25 cellular contexts compared by ENCODE assay signal in genomic region chr11:97751405-97751804, GRCh38.
DNase-seq lines count a peak whose midpoint lies in the region; TF ChIP-seq lines count a peak whose summit lies in the region.
"Had no signal": no experiment of that assay in that cellular context is flagged by ENCODE, and none has a peak within 500 bp of the region (broad histone marks: within the 10 kb centered on the region; RNA-seq: fewer than 3 reads in every experiment).

No MANE protein-coding gene starts in this region.

- no TSS peak for BruUV-seq in OCI-LY7 (replicated peaks; lab: Mats Ljungman, UMichigan)

- H3K4me1 ChIP-seq in OCI-LY7 (ENCODE audit: insufficient read depth, low read length, poor library complexity, severe bottlenecking): no peaks in the 10 kb centered on the region
- H3K4me1 ChIP-seq: adrenal gland, thyroid gland had no signal

- no peak for TF ChIP-seq CTCF in OCI-LY7 (conservative IDR thresholded peaks at IDR 0.05; ENCODE audit: low read length)

- no peaks in the 10 kb centered on the region for H4K20me1 ChIP-seq in OCI-LY7 (ENCODE audit: insufficient read depth, low read length)

- no peak overlapping the region for H2AFZ ChIP-seq in OCI-LY7 (ENCODE audit: low read length)

- intact Hi-C loops in OCI-LY7 (cut with micrococcal nuclease; ENCODE audit: unreplicated experiment): no loop called here

- no peaks in the 10 kb centered on the region for H3K9me2 ChIP-seq in OCI-LY7 (ENCODE audit: insufficient read depth, low read length)

- no peaks in the 10 kb centered on the region for H3K79me2 ChIP-seq in OCI-LY7 (ENCODE audit: insufficient read depth, low read depth, low read length)

- H3K9me3 ChIP-seq in OCI-LY7 (ENCODE audit: low read length): no peaks in the 10 kb centered on the region
- H3K9me3 ChIP-seq: adrenal gland, thyroid gland had no signal

- H3K4me3 ChIP-seq in OCI-LY7 (ENCODE audit: low read depth, low read length, poor library complexity, severe bottlenecking): no peak overlapping the region
- H3K4me3 ChIP-seq: adrenal gland, thyroid gland had no signal

- H3K4me2 ChIP-seq in OCI-LY7 (ENCODE audit: low read length): no peak overlapping the region
- H3K4me2 ChIP-seq: KMS-11 had no signal

- H3K27ac ChIP-seq in OCI-LY7 (ENCODE audit: low read depth, low read length, poor library complexity, severe bottlenecking): no peak overlapping the region
- H3K27ac ChIP-seq: 22Rv1, adrenal gland, KMS-11, thyroid gland had no signal

- CTCF ChIA-PET in OCI-LY7 (lab: Charles Lee; ENCODE audit: unreplicated experiment): no interaction called here

- POLR2A ChIA-PET in OCI-LY7 (lab: Charles Lee): no interaction called here

- H3K36me3 ChIP-seq in OCI-LY7 (ENCODE audit: insufficient read depth, low read length): no peaks in the 10 kb centered on the region
- H3K36me3 ChIP-seq: adrenal gland, thyroid gland had no signal

- DNase-seq in DMS 273 (lab: John Stamatoyannopoulos, UW; ENCODE audit: unreplicated experiment) (peak; percentile 17), DMS 273 treated with DMSO at 0.1 percent for 48 hours (lab: John Stamatoyannopoulos, UW) (no peak), NCI-H2081 treated with DMSO at 0.1 percent for 48 hours (lab: John Stamatoyannopoulos, UW) (peak; percentile 72), SHP77 treated with DMSO at 0.1 percent for 48 hours (lab: John Stamatoyannopoulos, UW) (peak; percentile 76), myocyte (ENCODE audit: low read depth) (peak; percentile 34), cerebellar cortex (ENCODE audit: low spot score) (no peak), OCI-LY7 (ENCODE audit: low spot score) (no peak), T-helper 9 cell (no peak)
- DNase-seq: activated CD8-positive, alpha-beta T cell treated with anti-CD3 and anti-CD28 coated beads for 36 hours; adrenal gland; AML-193; CD8-positive, alpha-beta memory T cell; cortex of kidney; HFFc6; kidney glomerular epithelial cell; MV-4-11; naive thymus-derived CD4-positive, alpha-beta T cell; NCI-H2107; NK-92 treated with Interleukin-12 subunit alpha and Interleukin-12 subunit beta, amount 100 ng/mL, for 24 hours; retina; stimulated activated CD4-positive, alpha-beta T cell treated with anti-CD3 and anti-CD28 coated beads, Interleukin-4, amount 100 ng/mL, for 4 hours; stimulated activated naive CD8-positive, alpha-beta T cell treated with anti-CD3 and anti-CD28 coated beads, Interleukin-15, Interleukin-2, amounts not matched to agents 100 U/mL and 50 U/mL, for 24 hours had no signal

Comparison
In these comparisons a context has a peak if more than half of its experiments do, and no peak if none do; other contexts are left out.
1. DNase-seq: peak in DMS 273 (single experiment), NCI-H2081 treated with DMSO at 0.1 percent for 48 hours (single experiment), SHP77 treated with DMSO at 0.1 percent for 48 hours (single experiment) and myocyte (single experiment); none in DMS 273 treated with DMSO at 0.1 percent for 48 hours (single experiment), cerebellar cortex (single experiment), OCI-LY7 (single experiment) and T-helper 9 cell (single experiment).